26 cellular contexts compared by ENCODE assay signal in the genomic region with DNA sequence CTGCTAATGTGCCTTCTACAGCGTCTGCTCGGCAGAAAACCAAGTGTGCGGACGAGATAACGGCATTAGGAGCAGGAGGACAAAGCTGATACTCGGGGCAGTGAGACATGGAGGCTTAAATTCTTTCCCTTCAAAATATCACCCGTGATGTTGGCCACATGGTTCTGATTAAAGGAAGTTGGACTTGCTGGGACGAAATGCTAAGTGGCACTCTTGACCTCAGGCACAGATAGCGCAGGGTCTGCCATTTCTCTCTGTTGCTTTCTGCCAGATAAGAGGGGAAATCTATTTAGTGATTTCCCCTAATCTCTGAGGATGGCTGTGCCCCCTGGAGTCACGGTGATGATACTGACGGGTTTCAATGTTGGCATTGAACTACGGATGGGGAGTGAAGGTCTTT.
"Had no signal": no experiment of that assay in that cellular context is flagged by ENCODE, and none has a peak within 500 bp of the region (broad histone marks: within the 10 kb centered on the region; RNA-seq: fewer than 3 reads in every experiment).

No MANE protein-coding gene starts in this region.

- H3K36me3 Mint-ChIP-seq: naive thymus-derived CD8-positive, alpha-beta T cell; stimulated activated naive B cell treated with anti-CD40 and anti-IgM and Interleukin-4, amounts not matched to agents 10 μg/mL and 1 μg/mL and 100 μg/mL, for 72 hours had no signal

- DNase-seq: dorsolateral prefrontal cortex; effector CD4-positive, alpha-beta T cell; foreskin fibroblast; gastrocnemius medialis; head of caudate nucleus; kidney; left lung; mesenchymal stem cell; midbrain; naive thymus-derived CD8-positive, alpha-beta T cell; nephron progenitor cell; nucleus accumbens; posterior cingulate gyrus; psoas muscle; right lobe of liver; small intestine; stimulated activated CD4-positive, alpha-beta T cell treated with anti-CD3 and anti-CD28 coated beads, Interleukin-15, amount 100 ng/mL, for 24 hours; stimulated activated CD4-positive, alpha-beta T cell treated with anti-CD3 and anti-CD28 coated beads, Interleukin-2, amount 100 ng/mL, for 48 hours; stimulated activated naive B cell treated with anti-CD40 and anti-IgM and Interleukin-4, amounts not matched to agents 10 μg/mL and 1 μg/mL and 100 μg/mL, for 72 hours; upper lobe of left lung had no signal

- ATAC-seq: esophagus mucosa; gastrocnemius medialis; left lung; naive thymus-derived CD8-positive, alpha-beta T cell; psoas muscle; right lobe of liver; stimulated activated naive B cell treated with anti-CD40 and anti-IgM and Interleukin-4, amounts not matched to agents 10 μg/mL and 1 μg/mL and 100 μg/mL, for 72 hours had no signal

- H3K27ac ChIP-seq: dorsolateral prefrontal cortex, epithelial cell of prostate, gastrocnemius medialis, left lung, psoas muscle, right lobe of liver, thoracic aorta, tibial nerve, upper lobe of left lung had no signal

- H3K27me3 ChIP-seq: gastrocnemius medialis, left lung, right lobe of liver, tibial nerve, upper lobe of left lung had no signal

- H3K4me1 ChIP-seq: gastrocnemius medialis, left lung, psoas muscle, right lobe of liver, tibial nerve, upper lobe of left lung had no signal

- FAIRE-seq: kidney, small intestine, urothelium cell line had no signal

- H3K4me1 Mint-ChIP-seq: naive thymus-derived CD8-positive, alpha-beta T cell; nephron progenitor cell; stimulated activated naive B cell treated with anti-CD40 and anti-IgM and Interleukin-4, amounts not matched to agents 10 μg/mL and 1 μg/mL and 100 μg/mL, for 72 hours had no signal

- H3K27me3 Mint-ChIP-seq: stimulated activated naive B cell treated with anti-CD40 and anti-IgM and Interleukin-4, amounts not matched to agents 10 μg/mL and 1 μg/mL and 100 μg/mL, for 72 hours; stimulated activated naive CD8-positive, alpha-beta T cell treated with anti-CD3 and anti-CD28 coated beads, Interleukin-15, Interleukin-2, amounts not matched to agents 100 ng/mL and 50 ng/mL, for 24 hours had no signal

- H3K27ac Mint-ChIP-seq: naive thymus-derived CD8-positive, alpha-beta T cell; nephron progenitor cell; stimulated activated naive B cell treated with anti-CD40 and anti-IgM and Interleukin-4, amounts not matched to agents 10 μg/mL and 1 μg/mL and 100 μg/mL, for 72 hours; stimulated activated naive CD8-positive, alpha-beta T cell treated with anti-CD3 and anti-CD28 coated beads, Interleukin-15, Interleukin-2, amounts not matched to agents 100 ng/mL and 50 ng/mL, for 24 hours had no signal

- H3K4me3 ChIP-seq: dorsolateral prefrontal cortex, gastrocnemius medialis, left lung, psoas muscle, right lobe of liver, thoracic aorta, tibial nerve, upper lobe of left lung had no signal

- H3K9me3 ChIP-seq: gastrocnemius medialis, left lung, psoas muscle, right lobe of liver, thoracic aorta, tibial nerve, upper lobe of left lung had no signal

- H3K4me3 Mint-ChIP-seq: naive thymus-derived CD8-positive, alpha-beta T cell; nephron progenitor cell; stimulated activated naive B cell treated with anti-CD40 and anti-IgM and Interleukin-4, amounts not matched to agents 10 μg/mL and 1 μg/mL and 100 μg/mL, for 72 hours; stimulated activated naive CD8-positive, alpha-beta T cell treated with anti-CD3 and anti-CD28 coated beads, Interleukin-15, Interleukin-2, amounts not matched to agents 100 ng/mL and 50 ng/mL, for 24 hours had no signal

- H3K36me3 ChIP-seq: gastrocnemius medialis, left lung, right lobe of liver, thoracic aorta, tibial nerve, upper lobe of left lung had no signal

- H3K9me3 Mint-ChIP-seq: nephron progenitor cell; stimulated activated naive CD8-positive, alpha-beta T cell treated with anti-CD3 and anti-CD28 coated beads, Interleukin-15, Interleukin-2, amounts not matched to agents 100 ng/mL and 50 ng/mL, for 24 hours had no signal
